ENCODE assay signal across 1 cellular context in genomic region chr2:11569636-11570035, GRCh38.
TF ChIP-seq lines count a peak whose summit lies in the region.

No MANE protein-coding gene starts in this region.

TF ChIP-seq in WTC11, 78 proteins besides CTCF, POLR2A, EP300 and RAD21:
- no peak for TF ChIP-seq ZNF423 (CRISPR knock-in tag; IDR thresholded peaks at IDR 0.05)
- TF ChIP-seq CBFB (CRISPR knock-in tag; IDR thresholded peaks at IDR 0.05; ENCODE audit: low read depth): no peak
- no peak for TF ChIP-seq MXD4 (CRISPR knock-in tag; IDR thresholded peaks at IDR 0.05; ENCODE audit: borderline replicate concordance)
- TF ChIP-seq GTF2I (CRISPR knock-in tag; conservative IDR thresholded peaks at IDR 0.05): no peak
- TF ChIP-seq TEAD4 (CRISPR knock-in tag; IDR thresholded peaks at IDR 0.05): no peak
- no peak for TF ChIP-seq JUN (CRISPR knock-in tag; IDR thresholded peaks at IDR 0.05)
- TF ChIP-seq ERG (CRISPR knock-in tag; IDR thresholded peaks at IDR 0.05): no peak
- TF ChIP-seq ZNF263 (CRISPR knock-in tag; IDR thresholded peaks at IDR 0.05; ENCODE audit: low read depth): no peak
- no peak for TF ChIP-seq ARID4B (CRISPR knock-in tag; IDR thresholded peaks at IDR 0.05; ENCODE audit: borderline replicate concordance)
- no peak for TF ChIP-seq PRDM15 (CRISPR knock-in tag; IDR thresholded peaks at IDR 0.05)
- TF ChIP-seq E2F1 (CRISPR knock-in tag; IDR thresholded peaks at IDR 0.05): no peak
- no peak for TF ChIP-seq ZNF317 (CRISPR knock-in tag; IDR thresholded peaks at IDR 0.05; ENCODE audit: borderline replicate concordance, low read depth)
- TF ChIP-seq CDX4 (CRISPR knock-in tag; IDR thresholded peaks at IDR 0.05; ENCODE audit: borderline replicate concordance): no peak
- no peak for TF ChIP-seq NFE2L1 (CRISPR knock-in tag; IDR thresholded peaks at IDR 0.05)
TF ChIP-seq in WTC11: peak in this region for 0.
